In genomic region chr9:35397216-35397698, GRCh38 we compare ENCODE assay signal across 21 cellular contexts.
DNase-seq lines count a peak whose midpoint lies in the region; ATAC-seq and TF ChIP-seq lines count a peak whose summit lies in the region.
"Had no signal": no experiment of that assay in that cellular context is flagged by ENCODE, and none has a peak within 500 bp of the region (broad histone marks: within the 10 kb centered on the region; RNA-seq: fewer than 3 reads in every experiment).

No MANE protein-coding gene starts in this region.

- H3K4me3 Mint-ChIP-seq in activated CD8-positive, alpha-beta T cell treated with anti-CD3 and anti-CD28 coated beads, Interleukin-2, amount 10 ng/mL, durations not matched to agents 7 days and 5 days, result no peak overlapping the region
- no peak overlapping the region for H3K4me3 Mint-ChIP-seq in activated CD8-positive, alpha-beta T cell treated with anti-CD3 and anti-CD28 coated beads for 36 hours
- H3K4me3 Mint-ChIP-seq in stimulated activated naive B cell treated with anti-CD40 and anti-IgM and Interleukin-4, amounts not matched to agents 10 μg/mL and 1 μg/mL and 100 μg/mL, for 72 hours, result no peak overlapping the region

- intact Hi-C loops in activated CD8-positive, alpha-beta T cell treated with anti-CD3 and anti-CD28 coated beads for 36 hours (cut with micrococcal nuclease), result no loop called here
- intact Hi-C loops in gastrocnemius medialis (cut with DNase I; ENCODE audit: low total_unique reads) (no loop called here), PC-3 (cut with micrococcal nuclease) (no loop called here)

- no peaks in the 10 kb centered on the region for H3K36me3 Mint-ChIP-seq in activated CD8-positive, alpha-beta T cell treated with anti-CD3 and anti-CD28 coated beads, Interleukin-2, amount 10 ng/mL, durations not matched to agents 7 days and 5 days (ENCODE audit: low read depth)
- no peaks in the 10 kb centered on the region for H3K36me3 Mint-ChIP-seq in activated CD8-positive, alpha-beta T cell treated with anti-CD3 and anti-CD28 coated beads for 36 hours (ENCODE audit: low read depth)
- no peaks in the 10 kb centered on the region for H3K36me3 Mint-ChIP-seq in stimulated activated naive B cell treated with anti-CD40 and anti-IgM and Interleukin-4, amounts not matched to agents 10 μg/mL and 1 μg/mL and 100 μg/mL, for 72 hours

- CTCF ChIA-PET in activated CD8-positive, alpha-beta T cell treated with anti-CD3 and anti-CD28 coated beads, Interleukin-2, amount 10 ng/mL, durations not matched to agents 7 days and 5 days (lab: Charles Lee), result no interaction called here
- CTCF ChIA-PET in activated CD8-positive, alpha-beta T cell treated with anti-CD3 and anti-CD28 coated beads for 36 hours (lab: Charles Lee), result interaction anchor here (0.8 to 1.4 kb wide), 2 partner anchors 20 to 695 kb away, joined by 3 to 4 read pairs; no protein-coding TSS in a partner anchor
- CTCF ChIA-PET in PC-3 (lab: Charles Lee), result interaction anchor here (1.0 kb wide), 1 partner anchor 76 kb away, joined by 4 read pairs; no protein-coding TSS in a partner anchor

- peaks cover 2% of the 10 kb centered on the region for H3K27me3 Mint-ChIP-seq in activated CD8-positive, alpha-beta T cell treated with anti-CD3 and anti-CD28 coated beads, Interleukin-2, amount 10 ng/mL, durations not matched to agents 7 days and 5 days (ENCODE audit: low read depth)
- peaks cover 2% of the 10 kb centered on the region for H3K27me3 Mint-ChIP-seq in activated CD8-positive, alpha-beta T cell treated with anti-CD3 and anti-CD28 coated beads for 36 hours
- peaks cover 3 to 11% of the 10 kb centered on the region in 2 donors for H3K27me3 Mint-ChIP-seq in stimulated activated naive B cell treated with anti-CD40 and anti-IgM and Interleukin-4, amounts not matched to agents 10 μg/mL and 1 μg/mL and 100 μg/mL, for 72 hours

- no peak for ATAC-seq in activated CD8-positive, alpha-beta T cell treated with anti-CD3 and anti-CD28 coated beads, Interleukin-2, amount 10 ng/mL, durations not matched to agents 7 days and 5 days
- ATAC-seq in activated CD8-positive, alpha-beta T cell treated with anti-CD3 and anti-CD28 coated beads for 36 hours, result no peak
- peak; percentile 70 for ATAC-seq in GM19025 (IDR thresholded peaks at IDR 0.05; ENCODE audit: low read depth, unreplicated experiment)
- ATAC-seq in stimulated activated naive B cell treated with anti-CD40 and anti-IgM and Interleukin-4, amounts not matched to agents 10 μg/mL and 1 μg/mL and 100 μg/mL, for 72 hours (replicated peaks), result peak; percentile 82 to 86
- ATAC-seq in GM19023 (IDR thresholded peaks at IDR 0.05; ENCODE audit: unreplicated experiment), result no peak
- no peak for ATAC-seq in gastrocnemius medialis
- ATAC-seq in PC-3, result no peak

- peak overlapping the region; percentile 55 for H3K4me3 ChIP-seq in OCI-LY3 (ENCODE audit: low read length)
- no peak overlapping the region for H3K4me3 ChIP-seq in gastrocnemius medialis
- H3K4me3 ChIP-seq in PC-3 (ENCODE audit: low read length), result no peak overlapping the region
- H3K4me3 ChIP-seq: SK-N-MC had no signal

- H2AFZ ChIP-seq in OCI-LY3 (ENCODE audit: low read depth, low read length), result peak overlapping the region; percentile 62; the same call in 1 of the 2 replicates
- H2AFZ ChIP-seq in PC-3 (ENCODE audit: low read length), result no peak overlapping the region

- no peak for TF ChIP-seq CTCF in activated CD8-positive, alpha-beta T cell treated with anti-CD3 and anti-CD28 coated beads for 36 hours (IDR thresholded peaks at IDR 0.05)
- no peak for TF ChIP-seq CTCF in OCI-LY3 (IDR thresholded peaks at IDR 0.05; ENCODE audit: low read depth, low read length)
- no peak for TF ChIP-seq CTCF in gastrocnemius medialis (IDR thresholded peaks at IDR 0.05 in 4 of 5, conservative IDR thresholded peaks at IDR 0.05 in 1 of 5)
- no peak for TF ChIP-seq CTCF in PC-3 (conservative IDR thresholded peaks at IDR 0.05; ENCODE audit: low read depth, low read length)

- H4K20me1 ChIP-seq in OCI-LY3 (ENCODE audit: insufficient read depth, low read length) (no peaks in the 10 kb centered on the region), PC-3 (ENCODE audit: low read length) (no peaks in the 10 kb centered on the region)

- H3K9ac ChIP-seq in OCI-LY3 (ENCODE audit: low read length) (peak overlapping the region; percentile 53), PC-3 (ENCODE audit: low read length) (no peak overlapping the region)

- no peaks in the 10 kb centered on the region for H3K9me3 Mint-ChIP-seq in activated CD8-positive, alpha-beta T cell treated with anti-CD3 and anti-CD28 coated beads, Interleukin-2, amount 10 ng/mL, durations not matched to agents 7 days and 5 days (ENCODE audit: insufficient read depth)
- no peaks in the 10 kb centered on the region for H3K9me3 Mint-ChIP-seq in activated CD8-positive, alpha-beta T cell treated with anti-CD3 and anti-CD28 coated beads for 36 hours
- no peaks in the 10 kb centered on the region for H3K9me3 Mint-ChIP-seq in stimulated activated naive B cell treated with anti-CD40 and anti-IgM and Interleukin-4, amounts not matched to agents 10 μg/mL and 1 μg/mL and 100 μg/mL, for 72 hours

- BruUV-seq in PC-3 (replicated peaks; lab: Mats Ljungman, UMichigan), result no TSS peak

- peak overlapping the region; percentile 81 for H3K4me2 ChIP-seq in OCI-LY3 (ENCODE audit: low read length)
- no peak overlapping the region for H3K4me2 ChIP-seq in PC-3 (ENCODE audit: low read length)

- peak; percentile 7 for DNase-seq in activated CD8-positive, alpha-beta T cell treated with anti-CD3 and anti-CD28 coated beads, Interleukin-2, amount 10 ng/mL, durations not matched to agents 7 days and 5 days
- no peak for DNase-seq in activated CD8-positive, alpha-beta T cell treated with anti-CD3 and anti-CD28 coated beads for 36 hours
- DNase-seq in stimulated activated naive B cell treated with anti-CD40 and anti-IgM and Interleukin-4, amounts not matched to agents 10 μg/mL and 1 μg/mL and 100 μg/mL, for 72 hours, result no peak
- no peak for DNase-seq in gastrocnemius medialis
- DNase-seq in PC-3, result no peak
- DNase-seq: AML-193; DMS79 treated with DMSO at 0.1 percent for 48 hours; KBM-7; NCI-H1105 treated with DMSO at 0.1 percent for 48 hours; NCI-H1694; NCI-H2081 treated with DMSO at 0.1 percent for 48 hours; NCI-H446 treated with DMSO at 0.1 percent for 48 hours; NCI-H748 treated with DMSO at 0.1 percent for 48 hours; NK-92 treated with Interleukin-12 subunit alpha and Interleukin-12 subunit beta, amount 100 ng/mL, for 24 hours; SHP77 had no signal

- POLR2A ChIA-PET in activated CD8-positive, alpha-beta T cell treated with anti-CD3 and anti-CD28 coated beads, Interleukin-2, amount 10 ng/mL, durations not matched to agents 7 days and 5 days (lab: Charles Lee), result no interaction called here
- POLR2A ChIA-PET in activated CD8-positive, alpha-beta T cell treated with anti-CD3 and anti-CD28 coated beads for 36 hours (lab: Charles Lee), result no interaction called here
- POLR2A ChIA-PET in PC-3 (lab: Charles Lee; ENCODE audit: unreplicated experiment), result interaction anchor here (0.6 kb wide), 1 partner anchor 45 kb away, joined by 3 read pairs; no protein-coding TSS in a partner anchor

- in situ Hi-C loops in gastrocnemius medialis (cut with MboI; ENCODE audit: low sequenced_read_pairs in 4 of 4), result no loop called here

- H3K36me3 ChIP-seq in OCI-LY3 (replicated peaks; ENCODE audit: low read depth, low read length) (no peaks in the 10 kb centered on the region), gastrocnemius medialis (peaks cover 0 to 73% of the 10 kb centered on the region in 2 donors), PC-3 (ENCODE audit: low read depth, low read length) (no peaks in the 10 kb centered on the region)

- no peak for TF ChIP-seq POLR2A in gastrocnemius medialis (IDR thresholded peaks at IDR 0.05)

- no peaks in the 10 kb centered on the region for H3K27me3 ChIP-seq in OCI-LY3 (ENCODE audit: low read depth, low read length)
- no peaks in the 10 kb centered on the region for H3K27me3 ChIP-seq in gastrocnemius medialis
- H3K27me3 ChIP-seq in PC-3 (ENCODE audit: low read length), result no peaks in the 10 kb centered on the region

- H3K4me1 Mint-ChIP-seq in activated CD8-positive, alpha-beta T cell treated with anti-CD3 and anti-CD28 coated beads, Interleukin-2, amount 10 ng/mL, durations not matched to agents 7 days and 5 days (ENCODE audit: low read depth), result no peaks in the 10 kb centered on the region
- H3K4me1 Mint-ChIP-seq in activated CD8-positive, alpha-beta T cell treated with anti-CD3 and anti-CD28 coated beads for 36 hours (ENCODE audit: low read depth), result peaks cover 2% of the 10 kb centered on the region
- peaks cover 6 to 9% of the 10 kb centered on the region in 2 donors for H3K4me1 Mint-ChIP-seq in stimulated activated naive B cell treated with anti-CD40 and anti-IgM and Interleukin-4, amounts not matched to agents 10 μg/mL and 1 μg/mL and 100 μg/mL, for 72 hours

- H3F3A ChIP-seq in PC-3 (ENCODE audit: low read length, unreplicated experiment), result no peaks in the 10 kb centered on the region

- H3K79me2 ChIP-seq in OCI-LY3 (ENCODE audit: low read length), result no peaks in the 10 kb centered on the region
- H3K79me2 ChIP-seq in PC-3 (ENCODE audit: low read length), result no peaks in the 10 kb centered on the region

- H3K27ac ChIP-seq in OCI-LY3 (ENCODE audit: low read length) (peak overlapping the region; percentile 63), gastrocnemius medialis (no peak overlapping the region), PC-3 (ENCODE audit: low read length) (no peak overlapping the region)
- H3K27ac ChIP-seq: 22Rv1, C4-2B, SK-N-MC had no signal

- no peaks in the 10 kb centered on the region for H3K9me3 ChIP-seq in OCI-LY3 (ENCODE audit: insufficient read depth, low read length)
- no peaks in the 10 kb centered on the region for H3K9me3 ChIP-seq in gastrocnemius medialis
- no peaks in the 10 kb centered on the region for H3K9me3 ChIP-seq in PC-3 (ENCODE audit: low read length)

- no peak overlapping the region for H3K27ac Mint-ChIP-seq in activated CD8-positive, alpha-beta T cell treated with anti-CD3 and anti-CD28 coated beads, Interleukin-2, amount 10 ng/mL, durations not matched to agents 7 days and 5 days
- no peak overlapping the region for H3K27ac Mint-ChIP-seq in activated CD8-positive, alpha-beta T cell treated with anti-CD3 and anti-CD28 coated beads for 36 hours
- H3K27ac Mint-ChIP-seq in stimulated activated naive B cell treated with anti-CD40 and anti-IgM and Interleukin-4, amounts not matched to agents 10 μg/mL and 1 μg/mL and 100 μg/mL, for 72 hours, result no peak overlapping the region

- H3K9me2 ChIP-seq in PC-3 (replicated peaks; ENCODE audit: low read length), result no peaks in the 10 kb centered on the region

- peaks cover 44% of the 10 kb centered on the region for H3K4me1 ChIP-seq in OCI-LY3 (ENCODE audit: low read length)
- no peaks in the 10 kb centered on the region for H3K4me1 ChIP-seq in gastrocnemius medialis
- no peaks in the 10 kb centered on the region for H3K4me1 ChIP-seq in PC-3 (ENCODE audit: insufficient read depth, low read length)

Comparison
In these comparisons a context has a peak if more than half of its experiments do, and no peak if none do; other contexts are left out.
1. ATAC-seq: peak in GM19025 (single experiment) and stimulated activated naive B cell treated with anti-CD40 and anti-IgM and Interleukin-4, amounts not matched to agents 10 μg/mL and 1 μg/mL and 100 μg/mL, for 72 hours (2 of 2); none in activated CD8-positive, alpha-beta T cell treated with anti-CD3 and anti-CD28 coated beads, Interleukin-2, amount 10 ng/mL, durations not matched to agents 7 days and 5 days (single experiment), activated CD8-positive, alpha-beta T cell treated with anti-CD3 and anti-CD28 coated beads for 36 hours (single experiment), GM19023 (single experiment), gastrocnemius medialis (0 of 2) and PC-3 (single experiment).